Comparison of ENCODE assay signal across 18 cellular contexts in genomic region chr9:91730806-91731205, GRCh38.
DNase-seq lines count a peak whose midpoint lies in the region; ATAC-seq and TF ChIP-seq lines count a peak whose summit lies in the region.
"Had no signal": no experiment of that assay in that cellular context is flagged by ENCODE, and none has a peak within 500 bp of the region (broad histone marks: within the 10 kb centered on the region; RNA-seq: fewer than 3 reads in every experiment).

No MANE protein-coding gene starts in this region.

- no peaks in the 10 kb centered on the region for H3K27me3 ChIP-seq in endodermal cell (ENCODE audit: control insufficient read depth, insufficient read depth, low read length, poor library complexity, severe bottlenecking)
- H3K27me3 ChIP-seq: BE2C, BLaER1 had no signal

- DNase-seq in endodermal cell (no peak), neural crest cell (ENCODE audit: low read depth, low spot score) (no peak), sciatic nerve (ENCODE audit: low spot score) (peak; percentile 39), posterior cingulate gyrus (no peak), AML-193 (lab: John Stamatoyannopoulos, UW) (no peak)
- no peak for DNase-seq in activated T-cell treated with anti-CD3 and anti-CD28 coated beads, Interleukin-2, amount 50 U/mL, for 72 hours
- DNase-seq: BE2C; C1 segment of cervical spinal cord; Caco-2; Calu3; CD4-positive, alpha-beta T cell; CD8-positive, alpha-beta T cell; DMS79 treated with DMSO at 0.1 percent for 48 hours; GF-D8 had no signal

- intact Hi-C loops in sciatic nerve (cut with DNase I) = no loop called here
- intact Hi-C loops in posterior cingulate gyrus (cut with DNase I) = no loop called here

- peak overlapping the region; percentile 30 for H3K27ac Mint-ChIP-seq in endodermal cell
- H3K27ac Mint-ChIP-seq in neural crest cell (ENCODE audit: unreplicated experiment) = peak overlapping the region; percentile 57
- no peak overlapping the region for H3K27ac Mint-ChIP-seq in activated T-cell treated with anti-CD3 and anti-CD28 coated beads, Interleukin-2, amount 50 U/mL, for 72 hours
- H3K27ac Mint-ChIP-seq: CD14-positive monocyte; CD4-positive, alpha-beta T cell; CD8-positive, alpha-beta T cell had no signal

- no peak for ATAC-seq in sciatic nerve
- no peak for ATAC-seq in activated T-cell treated with anti-CD3 and anti-CD28 coated beads, Interleukin-2, amount 50 U/mL, for 72 hours (replicated peaks in 1 of 2)
- ATAC-seq: A549; CD8-positive, alpha-beta T cell had no signal

- WGBS in endodermal cell (ENCODE audit: insufficient coverage in 1 of 2, insufficient read length in 1 of 2), 2 experiments = 89 to 90% methylated on average over 14 to 15 of the region's 15 CpGs

- H3K4me1 Mint-ChIP-seq in endodermal cell = no peaks in the 10 kb centered on the region
- H3K4me1 Mint-ChIP-seq in neural crest cell = no peaks in the 10 kb centered on the region
- H3K4me1 Mint-ChIP-seq in activated T-cell treated with anti-CD3 and anti-CD28 coated beads, Interleukin-2, amount 50 U/mL, for 72 hours (ENCODE audit: low read depth) = peaks cover 5% of the 10 kb centered on the region
- H3K4me1 Mint-ChIP-seq: CD14-positive monocyte had no signal

- H3K4me3 Mint-ChIP-seq in endodermal cell = no peak overlapping the region
- H3K4me3 Mint-ChIP-seq in neural crest cell = no peak overlapping the region
- H3K4me3 Mint-ChIP-seq in activated T-cell treated with anti-CD3 and anti-CD28 coated beads, Interleukin-2, amount 50 U/mL, for 72 hours = no peak overlapping the region
- H3K4me3 Mint-ChIP-seq: CD14-positive monocyte; CD4-positive, alpha-beta T cell; CD8-positive, alpha-beta T cell had no signal

- H3K27ac ChIP-seq in endodermal cell (ENCODE audit: low read depth, low read length) = no peak overlapping the region
- H3K27ac ChIP-seq: 22Rv1, A549, BLaER1 had no signal

- no peaks in the 10 kb centered on the region for H3K4me1 ChIP-seq in endodermal cell (ENCODE audit: control insufficient read depth, insufficient read depth, low read length)
- H3K4me1 ChIP-seq: BE2C, BLaER1, Caco-2 had no signal

- H3K9me3 ChIP-seq in endodermal cell (ENCODE audit: control insufficient read depth, low read length) = no peaks in the 10 kb centered on the region
- H3K9me3 ChIP-seq: A549, BE2C, BLaER1, Caco-2 had no signal

- H3K27me3 Mint-ChIP-seq in endodermal cell (ENCODE audit: insufficient read depth) (no peaks in the 10 kb centered on the region), neural crest cell (ENCODE audit: low read depth) (no peaks in the 10 kb centered on the region)
- H3K27me3 Mint-ChIP-seq in activated T-cell treated with anti-CD3 and anti-CD28 coated beads, Interleukin-2, amount 50 U/mL, for 72 hours (ENCODE audit: low read depth) = peaks cover 17% of the 10 kb centered on the region

- H3K9me3 Mint-ChIP-seq in endodermal cell = no peaks in the 10 kb centered on the region
- H3K9me3 Mint-ChIP-seq in neural crest cell = no peaks in the 10 kb centered on the region
- H3K9me3 Mint-ChIP-seq in activated T-cell treated with anti-CD3 and anti-CD28 coated beads, Interleukin-2, amount 50 U/mL, for 72 hours = no peaks in the 10 kb centered on the region
- H3K9me3 Mint-ChIP-seq: CD14-positive monocyte; CD4-positive, alpha-beta T cell; CD8-positive, alpha-beta T cell had no signal

- peaks cover 96% of the 10 kb centered on the region for H3K36me3 ChIP-seq in endodermal cell (ENCODE audit: control insufficient read depth, insufficient read depth, low read length)
- H3K36me3 ChIP-seq: BLaER1 had no signal

- no peak for TF ChIP-seq CTCF in endodermal cell (conservative IDR thresholded peaks at IDR 0.05)
- no peak for TF ChIP-seq CTCF in neural crest cell (conservative IDR thresholded peaks at IDR 0.05)

- H3K9ac ChIP-seq in endodermal cell (ENCODE audit: extremely low read depth, low read length, poor library complexity, severe bottlenecking) = no peak overlapping the region
- H3K9ac ChIP-seq: BLaER1 had no signal

- H3K4me3 ChIP-seq in endodermal cell (ENCODE audit: low read length) = no peak overlapping the region
- H3K4me3 ChIP-seq: A549, BLaER1 had no signal

- H3K36me3 Mint-ChIP-seq in endodermal cell (ENCODE audit: low read depth) (peaks cover 76% of the 10 kb centered on the region), neural crest cell (ENCODE audit: low read depth) (peaks cover 2% of the 10 kb centered on the region)
- H3K36me3 Mint-ChIP-seq in activated T-cell treated with anti-CD3 and anti-CD28 coated beads, Interleukin-2, amount 50 U/mL, for 72 hours (ENCODE audit: insufficient read depth in 2 of 2) = no peaks in the 10 kb centered on the region
- H3K36me3 Mint-ChIP-seq: CD14-positive monocyte; CD8-positive, alpha-beta T cell had no signal
